In genomic region chr2:19850526-19851050, GRCh38 we compare ENCODE assay signal across 1 cellular context.
TF ChIP-seq lines count a peak whose summit lies in the region.

No MANE protein-coding gene starts in this region.

TF ChIP-seq in IMR-90, 13 proteins besides CTCF, POLR2A, EP300 and RAD21 (continued from another document):
- TF ChIP-seq USF2 (IDR thresholded peaks at IDR 0.05; ENCODE audit: low read depth, low read length) (no peak), RFX5 (IDR thresholded peaks at IDR 0.05; ENCODE audit: low read depth, low read length) (no peak), CEBPB (IDR thresholded peaks at IDR 0.05; ENCODE audit: low read depth, low read length) (no peak), MAFK (IDR thresholded peaks at IDR 0.05; ENCODE audit: low read depth, low read length) (no peak)
